In genomic region chr9:130866474-130866965, GRCh38 we compare ENCODE assay signal across 9 cellular contexts. TPM values are rescaled to one million over a fixed set of nuclear protein-coding genes. Genes with fewer than 3 reads are reported as not detected.
DNase-seq lines count a peak whose midpoint lies in the region; ATAC-seq and TF ChIP-seq lines count a peak whose summit lies in the region.
"Had no signal": no experiment of that assay in that cellular context is flagged by ENCODE, and none has a peak within 500 bp of the region (broad histone marks: within the 10 kb centered on the region; RNA-seq: fewer than 3 reads in every experiment).

No MANE protein-coding gene starts in this region.

- no peaks in the 10 kb centered on the region for H3K9me3 Mint-ChIP-seq in activated T-cell treated with anti-CD3 and anti-CD28 coated beads, Interleukin-2, amount 50 U/mL, for 4 hours

- DNase-seq in DMS 273 (lab: John Stamatoyannopoulos, UW; ENCODE audit: unreplicated experiment) (peak; percentile 91), LHCN-M2 (ENCODE audit: low read depth) (peak; percentile 89), OCI-LY7 (ENCODE audit: low spot score) (peak; percentile 63), fibroblast of pulmonary artery (ENCODE audit: low read depth) (peak; percentile 92), occipital lobe (lab: John Stamatoyannopoulos, UW) (peak; percentile 35), ureter (ENCODE audit: low spot score) (peak; percentile 79)
- peak; percentile 37 for DNase-seq in activated T-cell treated with anti-CD3 and anti-CD28 coated beads, Interleukin-2, amount 50 U/mL, for 4 hours

- no peak overlapping the region for H3K4me3 Mint-ChIP-seq in activated T-cell treated with anti-CD3 and anti-CD28 coated beads, Interleukin-2, amount 50 U/mL, for 4 hours

- H3K9me2 ChIP-seq in OCI-LY7 (ENCODE audit: insufficient read depth, low read length) = no peaks in the 10 kb centered on the region

- peaks cover 2% of the 10 kb centered on the region for H3K4me1 Mint-ChIP-seq in activated T-cell treated with anti-CD3 and anti-CD28 coated beads, Interleukin-2, amount 50 U/mL, for 4 hours (ENCODE audit: low read depth)

- no peaks in the 10 kb centered on the region for H3K36me3 ChIP-seq in OCI-LY7 (ENCODE audit: insufficient read depth, low read length)

- H3K36me3 Mint-ChIP-seq in activated T-cell treated with anti-CD3 and anti-CD28 coated beads, Interleukin-2, amount 50 U/mL, for 4 hours (ENCODE audit: insufficient read depth) = peaks cover 6% of the 10 kb centered on the region

- BruUV-seq in OCI-LY7 (replicated peaks; lab: Mats Ljungman, UMichigan) = no TSS peak

- CTCF ChIA-PET in OCI-LY7 (lab: Charles Lee; ENCODE audit: unreplicated experiment) = no interaction called here

- peaks cover 12% of the 10 kb centered on the region for H3K4me1 ChIP-seq in OCI-LY7 (ENCODE audit: insufficient read depth, low read length, poor library complexity, severe bottlenecking)

- POLR2A ChIA-PET in OCI-LY7 (lab: Charles Lee) = interaction anchor here (1.2 kb wide), 1 partner anchor 12 kb away, joined by 4 read pairs; no protein-coding TSS in a partner anchor

- no peak overlapping the region for H3K27ac ChIP-seq in OCI-LY7 (ENCODE audit: low read depth, low read length, poor library complexity, severe bottlenecking)

- H3K4me2 ChIP-seq in OCI-LY7 (ENCODE audit: low read length) = no peak overlapping the region

- no peaks in the 10 kb centered on the region for H3K79me2 ChIP-seq in OCI-LY7 (ENCODE audit: insufficient read depth, low read depth, low read length)

- H2AFZ ChIP-seq in OCI-LY7 (ENCODE audit: low read length) = no peak overlapping the region

- intact Hi-C loops in OCI-LY7 (cut with micrococcal nuclease; ENCODE audit: unreplicated experiment) = loop anchor here (1.0 to 5.0 kb wide), 2 partner anchors 75 to 131 kb away; no protein-coding TSS in a partner anchor

- H4K20me1 ChIP-seq in OCI-LY7 (ENCODE audit: insufficient read depth, low read length) = no peaks in the 10 kb centered on the region

- ATAC-seq in activated T-cell treated with anti-CD3 and anti-CD28 coated beads, Interleukin-2, amount 50 U/mL, for 4 hours = peak; percentile 66 to 73
- no peak for ATAC-seq in GM19455 (IDR thresholded peaks at IDR 0.05; ENCODE audit: unreplicated experiment)

- H3K27me3 Mint-ChIP-seq in activated T-cell treated with anti-CD3 and anti-CD28 coated beads, Interleukin-2, amount 50 U/mL, for 4 hours (ENCODE audit: low read depth) = no peaks in the 10 kb centered on the region

- H3K9me3 ChIP-seq in OCI-LY7 (ENCODE audit: low read length) = no peaks in the 10 kb centered on the region

- H3K4me3 ChIP-seq in OCI-LY7 (ENCODE audit: low read depth, low read length, poor library complexity, severe bottlenecking) = no peak overlapping the region
- H3K4me3 ChIP-seq in fibroblast of pulmonary artery (replicated peaks; ENCODE audit: low read depth, low read length) = no peak overlapping the region

- peak; percentile 94 for TF ChIP-seq CTCF in OCI-LY7 (conservative IDR thresholded peaks at IDR 0.05; ENCODE audit: low read length)
- TF ChIP-seq CTCF in fibroblast of pulmonary artery (IDR thresholded peaks at IDR 0.05; ENCODE audit: low read length, missing control alignments) = peak; percentile 94

RNA-seq across cellular contexts. Expression of gene QRFP, which starts 30.1 kb away (rescaled TPM):
- not detected in 2 replicates for total RNA-seq in LHCN-M2 (2014; rRNA removed)
- 0.52 TPM for polyA plus RNA-seq in LHCN-M2 (2012)
- not detected in 2 replicates for total RNA-seq in OCI-LY7 (2014; rRNA removed; shearing (Covaris generic))
- not detected in 2 replicates for total RNA-seq in OCI-LY7 (2022)
- total RNA-seq in activated T-cell treated with anti-CD3 and anti-CD28 coated beads, Interleukin-2, amount 50 U/mL, for 4 hours = not detected
- not detected for total RNA-seq in occipital lobe
- total RNA-seq in ureter = not detected
- total RNA-seq: T-helper 1 cell treated with Interleukin-12 subunit alpha and Interleukin-12 subunit beta and Interleukin-4 antibody, amounts not matched to agents 30 ng/mL and 1 ng/mL, for 36 hours had no signal

RNA-seq across cellular contexts. Expression of gene ABL1, which starts 31.5 kb away (rescaled TPM):
- total RNA-seq in LHCN-M2 (2014; rRNA removed) (63.4 and 70.9 TPM in 2 replicates), OCI-LY7 (2022) (28.3 and 33.7 TPM in 2 replicates), occipital lobe (25.1 TPM), ureter (72.6 TPM)
- 51.8 TPM for polyA plus RNA-seq in LHCN-M2 (2012)
- total RNA-seq in OCI-LY7 (2014; rRNA removed; shearing (Covaris generic)) = 7.8 and 8.1 TPM in 2 replicates
- total RNA-seq in activated T-cell treated with anti-CD3 and anti-CD28 coated beads, Interleukin-2, amount 50 U/mL, for 4 hours = 10 to 100 TPM; 37.1 to 38.8 (median 38.2) TPM

Comparison
In these comparisons a context has a peak if more than half of its experiments do, and no peak if none do; other contexts are left out.
1. DNase-seq: peak in every context shown above with its lines; median percentile 92 in fibroblast of pulmonary artery; 91 in DMS 273; 89 in LHCN-M2; 79 in ureter; 63 in OCI-LY7; 37 in activated T-cell treated with anti-CD3 and anti-CD28 coated beads, Interleukin-2, amount 50 U/mL, for 4 hours; 35 in occipital lobe.